In the genomic region with DNA sequence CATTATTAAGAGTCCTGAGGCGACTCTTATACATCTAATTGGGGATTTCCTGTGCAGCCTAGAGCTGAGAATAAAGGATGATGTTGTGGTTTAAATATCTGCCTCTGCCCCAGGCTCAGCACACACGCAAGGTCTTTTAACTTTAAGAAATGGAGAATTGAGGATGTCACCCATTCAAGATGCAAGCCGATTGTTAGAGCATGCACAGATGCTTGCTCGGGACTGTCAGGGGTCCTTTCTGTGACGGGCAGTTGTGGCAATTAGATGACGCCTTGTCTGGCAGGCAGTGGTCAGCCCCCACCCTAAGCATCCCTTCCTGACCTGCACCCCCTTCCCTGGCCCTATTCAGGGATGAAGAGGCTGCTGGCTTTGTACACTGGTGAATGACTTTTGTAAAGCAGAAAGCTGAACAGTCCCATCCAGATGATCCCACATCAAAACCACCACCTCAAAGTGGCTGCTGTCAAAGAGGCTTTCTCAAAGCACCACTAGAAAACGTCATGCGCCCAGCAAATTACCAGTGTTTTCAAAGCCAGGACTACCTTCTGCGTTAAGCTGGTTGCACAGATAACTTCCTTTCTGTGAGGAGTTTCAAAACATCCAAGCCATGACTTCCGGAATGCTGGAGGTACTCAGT, we compare ENCODE assay signal across 8 cellular contexts. TPM values are rescaled to one million over a fixed set of nuclear protein-coding genes. Genes with fewer than 3 reads are reported as not detected.
DNase-seq lines count a peak whose midpoint lies in the region; ATAC-seq and TF ChIP-seq lines count a peak whose summit lies in the region.

No MANE protein-coding gene starts in this region.

- no peaks in the 10 kb centered on the region for H3K9me3 ChIP-seq in spleen

- DNase-seq in AML-193 (lab: John Stamatoyannopoulos, UW) (peak; percentile 23 to 47), SK-MEL-5 (ENCODE audit: low read depth, low spot score) (peak; percentile 79), activated T-helper 1 cell treated with Interleukin-2 at 50 U/mL for 16 hours (ENCODE audit: low read depth) (peak; percentile 71), spleen (peak; percentile 67), SW 1271 (lab: John Stamatoyannopoulos, UW) (no peak), HuH-7.5 (ENCODE audit: low spot score) (no peak), NCI-H524 (lab: John Stamatoyannopoulos, UW) (no peak)

- peaks cover 0 to 4% (median 0%) of the 10 kb centered on the region in 7 donors for H3K27me3 ChIP-seq in spleen (replicated peaks in 1 of 7)

- H3K4me3 ChIP-seq in spleen = peak overlapping the region in 1 of 8 donors; percentile 21

- no peak for TF ChIP-seq POLR2A in spleen (IDR thresholded peaks at IDR 0.05)

- no peaks in the 10 kb centered on the region for H3K36me3 ChIP-seq in spleen

- TF ChIP-seq CTCF in spleen (IDR thresholded peaks at IDR 0.05 in 8 of 11, conservative IDR thresholded peaks at IDR 0.05 in 3 of 11) = no peak

- WGBS in spleen, 5 donors = 20 to 34% (median 26%) methylated on average over 10 of the region's 10 CpGs

- intact Hi-C loops in spleen (cut with DNase I; ENCODE audit: low total_unique reads) = no loop called here

- in situ Hi-C loops in SK-MEL-5 (cut with HindIII; ENCODE audit: low pct_unique_long_range_greater_than_20kb, low sequenced_read_pairs) = no loop called here

- H3K4me1 ChIP-seq in spleen = peaks cover 0 to 45% (median 28%) of the 10 kb centered on the region in 6 donors

- H3K27ac ChIP-seq in spleen = peak overlapping the region in 5 of 8 donors; percentile 32 to 76 (median 57)

- ATAC-seq in GM18909 (IDR thresholded peaks at IDR 0.05; ENCODE audit: poor library complexity, unreplicated experiment) = no peak

RNA-seq across cellular contexts. Expression of gene FAM178B, which starts 23.7 kb away (rescaled TPM):
- 8.3 and 10.9 TPM in 2 replicates for total RNA-seq in SK-MEL-5 (2014; rRNA removed; shearing (Covaris generic))
- 54.5 and 57.1 TPM in 2 replicates for polyA plus RNA-seq in SK-MEL-5 (2015; cell fraction: cytosol; rRNA removed)
- polyA plus RNA-seq in SK-MEL-5 (2015; cell fraction: nucleus; rRNA removed) = 29.3 and 38.5 TPM in 2 replicates
- 10 to 100 TPM in 2 of 7 donors, 1 to 10 TPM in 4, not detected in 1; 3.8 to 27.4 (median 8.9) TPM for total RNA-seq in spleen
- 1 to 10 TPM; 1.5 to 7.3 (median 4.2) TPM for polyA plus RNA-seq in spleen

Comparison
In these comparisons a context has a peak if more than half of its experiments do, and no peak if none do; other contexts are left out.
1. DNase-seq: peak in AML-193 (2 of 2), SK-MEL-5 (single experiment), activated T-helper 1 cell treated with Interleukin-2 at 50 U/mL for 16 hours (single experiment) and spleen (single experiment); none in SW 1271 (0 of 2), HuH-7.5 (single experiment) and NCI-H524 (0 of 2).